Comparison of ENCODE assay signal across 12 cellular contexts in genomic region chr12:65510584-65511050, GRCh38.
A peak's percentile ranks its signal among the peaks of the same experiment; 100 is the strongest.
DNase-seq lines count a peak whose midpoint lies in the region; TF ChIP-seq lines count a peak whose summit lies in the region.
"Had no signal": no experiment of that assay in that cellular context is flagged by ENCODE, and none has a peak within 500 bp of the region (broad histone marks: within the 10 kb centered on the region; RNA-seq: fewer than 3 reads in every experiment).

No MANE protein-coding gene starts in this region.

- H3K27me3 ChIP-seq in iPS-20b (ENCODE audit: insufficient read depth, low read length) (peaks cover 75% of the 10 kb centered on the region), suprapubic skin (no peaks in the 10 kb centered on the region)
- H3K27me3 ChIP-seq in CD4-positive, alpha-beta memory T cell (ENCODE audit: insufficient read depth, low read length) = no peaks in the 10 kb centered on the region
- H3K27me3 ChIP-seq: gastrocnemius medialis had no signal

- H3K27ac Mint-ChIP-seq in CD4-positive, alpha-beta memory T cell = no peak overlapping the region

- POLR2A ChIA-PET in HEK293T (lab: Yijun Ruan, JAX) = interaction anchor here (1.3 to 1.5 kb wide), 2 partner anchors 23 to 56 kb away, joined by 3 read pairs; no protein-coding TSS in a partner anchor
- POLR2A ChIA-PET in CD4-positive, alpha-beta memory T cell (lab: Charles Lee; ENCODE audit: partially characterized antibody) = no interaction called here

- no peak for TF ChIP-seq POLR2A in suprapubic skin (IDR thresholded peaks at IDR 0.05)

- H3K9me3 Mint-ChIP-seq in CD4-positive, alpha-beta memory T cell = peaks cover 0 to 4% (median 0%) of the 10 kb centered on the region in 8 donors

- H3K9ac ChIP-seq in iPS-20b (ENCODE audit: low read depth, low read length) = peak overlapping the region; percentile 52; the same call in 1 of the 2 replicates
- H3K9ac ChIP-seq: parathyroid adenoma had no signal

- WGBS in suprapubic skin = 43% methylated on average over 16 of the region's 17 CpGs

- H3K9me3 ChIP-seq in iPS-20b (ENCODE audit: insufficient read depth, low read depth, low read length) = no peaks in the 10 kb centered on the region
- no peaks in the 10 kb centered on the region for H3K9me3 ChIP-seq in CD4-positive, alpha-beta memory T cell (ENCODE audit: control insufficient read depth in 1 of 2, low read length in 2 of 2)
- no peaks in the 10 kb centered on the region for H3K9me3 ChIP-seq in suprapubic skin
- H3K9me3 ChIP-seq: gastrocnemius medialis had no signal

- no peaks in the 10 kb centered on the region for H3K4me1 Mint-ChIP-seq in CD4-positive, alpha-beta memory T cell

- intact Hi-C loops in CD4-positive, alpha-beta memory T cell (cut with micrococcal nuclease) = no loop called here

- no peaks in the 10 kb centered on the region for H3K36me3 Mint-ChIP-seq in CD4-positive, alpha-beta memory T cell

- H3K4me3 Mint-ChIP-seq in CD4-positive, alpha-beta memory T cell = no peak overlapping the region

- H3K27me3 Mint-ChIP-seq in CD4-positive, alpha-beta memory T cell = peaks cover 0 to 3% of the 10 kb centered on the region in 2 donors

- H3K36me3 ChIP-seq in iPS-20b (ENCODE audit: insufficient read depth, low read depth, low read length) (no peaks in the 10 kb centered on the region), suprapubic skin (no peaks in the 10 kb centered on the region)
- no peaks in the 10 kb centered on the region for H3K36me3 ChIP-seq in CD4-positive, alpha-beta memory T cell (ENCODE audit: insufficient read depth, low read length)
- H3K36me3 ChIP-seq: gastrocnemius medialis had no signal

- CTCF ChIA-PET in HEK293T (lab: Yijun Ruan, JAX) = interaction anchor here (0.6 to 1.0 kb wide), 2 partner anchors 11 to 204 kb away, joined by 3 read pairs; no protein-coding TSS in a partner anchor
- CTCF ChIA-PET in CD4-positive, alpha-beta memory T cell (lab: Charles Lee; ENCODE audit: partially characterized antibody) = no interaction called here

- TF ChIP-seq CTCF in suprapubic skin (IDR thresholded peaks at IDR 0.05) = no peak

- DNase-seq in HEK293T (ENCODE audit: extremely low spot score) (peak; percentile 24), dermis blood vessel endothelial cell (peak; percentile 10), pons (ENCODE audit: low spot score) (peak; percentile 60), SHP77 treated with DMSO at 0.1 percent for 48 hours (lab: John Stamatoyannopoulos, UW) (no peak), NCI-H2081 treated with DMSO at 0.1 percent for 48 hours (lab: John Stamatoyannopoulos, UW) (no peak), suprapubic skin (ENCODE audit: low spot score in 2 of 2) (no peak)
- DNase-seq in CD4-positive, alpha-beta memory T cell = no peak
- DNase-seq: gastrocnemius medialis, Kasumi-1, NCI-H524 had no signal

- H3K27ac ChIP-seq in iPS-20b (ENCODE audit: low read length) (no peak overlapping the region), suprapubic skin (no peak overlapping the region)
- no peak overlapping the region for H3K27ac ChIP-seq in CD4-positive, alpha-beta memory T cell (ENCODE audit: low read depth, low read length)
- H3K27ac ChIP-seq: gastrocnemius medialis, parathyroid adenoma had no signal

- H3K4me3 ChIP-seq in iPS-20b (ENCODE audit: low read length) (peak overlapping the region; percentile 36; the same call in 1 of the 2 replicates), suprapubic skin (no peak overlapping the region)
- no peak overlapping the region for H3K4me3 ChIP-seq in CD4-positive, alpha-beta memory T cell (ENCODE audit: low read length in 2 of 2)
- H3K4me3 ChIP-seq: gastrocnemius medialis had no signal

- H3K4me1 ChIP-seq in iPS-20b (ENCODE audit: insufficient read depth, low read length) (peaks cover 15% of the 10 kb centered on the region; the same call in 1 of the 2 replicates), suprapubic skin (peaks cover 7% of the 10 kb centered on the region)
- no peaks in the 10 kb centered on the region for H3K4me1 ChIP-seq in CD4-positive, alpha-beta memory T cell (ENCODE audit: insufficient read depth, low read length)
- H3K4me1 ChIP-seq: parathyroid adenoma had no signal

- no peak for TF ChIP-seq EP300 in suprapubic skin (IDR thresholded peaks at IDR 0.05)

TF ChIP-seq in HEK293T, 16 proteins besides CTCF, POLR2A, EP300 and RAD21:
- peak; percentile 82 for TF ChIP-seq PKNOX1 (IDR thresholded peaks at IDR 0.05)
- TF ChIP-seq TARDBP (IDR thresholded peaks at IDR 0.05) = no peak
- TF ChIP-seq LEF1 (IDR thresholded peaks at IDR 0.05; ENCODE audit: borderline replicate concordance) = no peak
- TF ChIP-seq ZNF384 (IDR thresholded peaks at IDR 0.05) = 0 out of 2 replicates have a peak, but pooled peaks have one; percentile 13
- no peak for TF ChIP-seq SUZ12 (IDR thresholded peaks at IDR 0.05)
- peak; percentile 88 for TF ChIP-seq L3MBTL2 (conservative IDR thresholded peaks at IDR 0.05)
- TF ChIP-seq FOXK2 (IDR thresholded peaks at IDR 0.05) = no peak
- TF ChIP-seq SP1 (IDR thresholded peaks at IDR 0.05) = no peak
- TF ChIP-seq FOXA1 (IDR thresholded peaks at IDR 0.05) = no peak
- no peak for TF ChIP-seq BHLHE40 (IDR thresholded peaks at IDR 0.05; ENCODE audit: borderline replicate concordance)
- no peak for TF ChIP-seq NFRKB (IDR thresholded peaks at IDR 0.05)
TF ChIP-seq in HEK293T: peak in this region for 3.

Comparison
In these comparisons a context has a peak if more than half of its experiments do, and no peak if none do; other contexts are left out.
1. DNase-seq: peak in HEK293T (single experiment), dermis blood vessel endothelial cell (single experiment) and pons (single experiment); none in CD4-positive, alpha-beta memory T cell (0 of 5), SHP77 treated with DMSO at 0.1 percent for 48 hours (single experiment), NCI-H2081 treated with DMSO at 0.1 percent for 48 hours (single experiment) and suprapubic skin (0 of 2).